In genomic region chr18:63126134-63127067, GRCh38 we compare ENCODE assay signal across 22 cellular contexts.
DNase-seq lines count a peak whose midpoint lies in the region; ATAC-seq and TF ChIP-seq lines count a peak whose summit lies in the region.
"Had no signal": no experiment of that assay in that cellular context is flagged by ENCODE, and none has a peak within 500 bp of the region (broad histone marks: within the 10 kb centered on the region; RNA-seq: fewer than 3 reads in every experiment).

No MANE protein-coding gene starts in this region.

- H4K20me1 ChIP-seq in Loucy (ENCODE audit: insufficient read depth, low read length, poor library complexity, severe bottlenecking): no peaks in the 10 kb centered on the region

- no peak overlapping the region for H3K4me3 ChIP-seq in Loucy (ENCODE audit: low read length, poor library complexity, severe bottlenecking)
- H3K4me3 ChIP-seq: hepatocyte had no signal

- no peaks in the 10 kb centered on the region for H3K27me3 ChIP-seq in Loucy (ENCODE audit: insufficient read depth, low read length, poor library complexity, severe bottlenecking)
- H3K27me3 ChIP-seq: hepatocyte had no signal

- no peaks in the 10 kb centered on the region for H3K9me3 Mint-ChIP-seq in activated naive CD8-positive, alpha-beta T cell (ENCODE audit: low read depth)
- no peaks in the 10 kb centered on the region for H3K9me3 Mint-ChIP-seq in activated naive CD8-positive, alpha-beta T cell treated with anti-CD3 and anti-CD28 coated beads for 36 hours
- no peaks in the 10 kb centered on the region for H3K9me3 Mint-ChIP-seq in stimulated activated memory B cell treated with anti-CD40 and anti-IgM and Interleukin-4, amounts not matched to agents 10 μg/mL and 1 μg/mL and 100 μg/mL, for 72 hours
- H3K9me3 Mint-ChIP-seq: CD4-positive, alpha-beta memory T cell; immature natural killer cell; T-helper 1 cell treated with Interleukin-12 subunit alpha and Interleukin-12 subunit beta and Interleukin-4 antibody, amounts not matched to agents 30 μg/mL and 1 μg/mL, for 36 hours had no signal

- peaks cover 48% of the 10 kb centered on the region for H3K4me1 ChIP-seq in Loucy (ENCODE audit: insufficient read depth, low read length, poor library complexity, severe bottlenecking)

- H3K9me3 ChIP-seq in Loucy (ENCODE audit: insufficient read depth, low read depth, low read length): no peaks in the 10 kb centered on the region

- no peak overlapping the region for H2AFZ ChIP-seq in Loucy (ENCODE audit: low read length)
- H2AFZ ChIP-seq: hepatocyte had no signal

- no peak for ATAC-seq in stimulated activated memory B cell treated with anti-CD40 and anti-IgM and Interleukin-4, amounts not matched to agents 10 μg/mL and 1 μg/mL and 100 μg/mL, for 72 hours
- no peak for ATAC-seq in GM18861 (IDR thresholded peaks at IDR 0.05; ENCODE audit: unreplicated experiment)

- H3K27ac Mint-ChIP-seq in activated naive CD8-positive, alpha-beta T cell: peak overlapping the region; percentile 81
- no peak overlapping the region for H3K27ac Mint-ChIP-seq in activated naive CD8-positive, alpha-beta T cell treated with anti-CD3 and anti-CD28 coated beads for 36 hours
- H3K27ac Mint-ChIP-seq in stimulated activated memory B cell treated with anti-CD40 and anti-IgM and Interleukin-4, amounts not matched to agents 10 μg/mL and 1 μg/mL and 100 μg/mL, for 72 hours: peak overlapping the region; percentile 6
- H3K27ac Mint-ChIP-seq: activated CD4-positive, alpha-beta T cell treated with anti-CD3 and anti-CD28 coated beads, Interleukin-2, amount 10 ng/mL, durations not matched to agents 24 days and 14 days; immature natural killer cell; progenitor cell of endocrine pancreas; T-helper 1 cell treated with Interleukin-12 subunit alpha and Interleukin-12 subunit beta and Interleukin-4 antibody, amounts not matched to agents 30 μg/mL and 1 μg/mL, for 36 hours had no signal

- H3K9me2 ChIP-seq in Loucy (replicated peaks; ENCODE audit: low read depth, low read length): no peaks in the 10 kb centered on the region

- H3K27me3 Mint-ChIP-seq in activated naive CD8-positive, alpha-beta T cell: no peaks in the 10 kb centered on the region
- H3K27me3 Mint-ChIP-seq in activated naive CD8-positive, alpha-beta T cell treated with anti-CD3 and anti-CD28 coated beads for 36 hours: no peaks in the 10 kb centered on the region
- no peaks in the 10 kb centered on the region for H3K27me3 Mint-ChIP-seq in stimulated activated memory B cell treated with anti-CD40 and anti-IgM and Interleukin-4, amounts not matched to agents 10 μg/mL and 1 μg/mL and 100 μg/mL, for 72 hours
- H3K27me3 Mint-ChIP-seq: activated CD4-positive, alpha-beta T cell treated with anti-CD3 and anti-CD28 coated beads, Interleukin-2, amount 10 ng/mL, durations not matched to agents 24 days and 14 days; CD4-positive, alpha-beta memory T cell; progenitor cell of endocrine pancreas had no signal

- H3K4me3 Mint-ChIP-seq in activated naive CD8-positive, alpha-beta T cell: no peak overlapping the region
- no peak overlapping the region for H3K4me3 Mint-ChIP-seq in activated naive CD8-positive, alpha-beta T cell treated with anti-CD3 and anti-CD28 coated beads for 36 hours
- no peak overlapping the region for H3K4me3 Mint-ChIP-seq in stimulated activated memory B cell treated with anti-CD40 and anti-IgM and Interleukin-4, amounts not matched to agents 10 μg/mL and 1 μg/mL and 100 μg/mL, for 72 hours
- H3K4me3 Mint-ChIP-seq: activated CD4-positive, alpha-beta T cell treated with anti-CD3 and anti-CD28 coated beads, Interleukin-2, amount 10 ng/mL, durations not matched to agents 24 days and 14 days; CD4-positive, alpha-beta memory T cell; immature natural killer cell; T-helper 1 cell treated with Interleukin-12 subunit alpha and Interleukin-12 subunit beta and Interleukin-4 antibody, amounts not matched to agents 30 μg/mL and 1 μg/mL, for 36 hours had no signal

- no peak for DNase-seq in activated naive CD8-positive, alpha-beta T cell treated with anti-CD3 and anti-CD28 coated beads for 36 hours
- DNase-seq in foreskin melanocyte (peak; percentile 18), NCI-H2029 (lab: John Stamatoyannopoulos, UW) (no peak), NOMO-1 (lab: John Stamatoyannopoulos, UW; ENCODE audit: unreplicated experiment in 2 of 2) (no peak)
- DNase-seq: activated CD4-positive, alpha-beta T cell treated with anti-CD3 and anti-CD28 coated beads, Interleukin-2, amount 10 ng/mL, durations not matched to agents 24 days and 14 days; activated CD8-positive, alpha-beta memory T cell treated with anti-CD3 and anti-CD28 coated beads, Interleukin-2, amount 50 U/mL, for 48 hours; CD4-positive, alpha-beta memory T cell; effector CD8-positive, alpha-beta T cell; GDM1; immature natural killer cell; NCI-H187 treated with DMSO at 0.1 percent for 48 hours; NCI-H345; NCI-H82; SHP77 had no signal

- no peak for TF ChIP-seq CTCF in Loucy (conservative IDR thresholded peaks at IDR 0.05; ENCODE audit: low read length)

- peaks cover 12% of the 10 kb centered on the region for H3K36me3 ChIP-seq in Loucy (ENCODE audit: insufficient read depth, low read length)

- H3K9ac ChIP-seq in Loucy (ENCODE audit: low read depth, low read length, poor library complexity, severe bottlenecking): peak overlapping the region; percentile 51
- H3K9ac ChIP-seq: KMS-11 had no signal

- peaks cover 16% of the 10 kb centered on the region; the same call in 1 of the 2 replicates for H3K79me2 ChIP-seq in Loucy (ENCODE audit: insufficient read depth, low read length)
- H3K79me2 ChIP-seq: hepatocyte had no signal

- H3F3A ChIP-seq in Loucy (ENCODE audit: low read depth): no peaks in the 10 kb centered on the region

- peak overlapping the region; percentile 1 for H3K4me2 ChIP-seq in Loucy (ENCODE audit: low read depth, low read length, poor library complexity, severe bottlenecking)
- H3K4me2 ChIP-seq: hepatocyte, KMS-11 had no signal

- peaks cover 7% of the 10 kb centered on the region for H3K36me3 Mint-ChIP-seq in activated naive CD8-positive, alpha-beta T cell
- H3K36me3 Mint-ChIP-seq in activated naive CD8-positive, alpha-beta T cell treated with anti-CD3 and anti-CD28 coated beads for 36 hours: peaks cover 11% of the 10 kb centered on the region
- H3K36me3 Mint-ChIP-seq in stimulated activated memory B cell treated with anti-CD40 and anti-IgM and Interleukin-4, amounts not matched to agents 10 μg/mL and 1 μg/mL and 100 μg/mL, for 72 hours: peaks cover 14% of the 10 kb centered on the region

- peaks cover 9% of the 10 kb centered on the region for H3K4me1 Mint-ChIP-seq in activated naive CD8-positive, alpha-beta T cell (ENCODE audit: low read depth)
- H3K4me1 Mint-ChIP-seq in activated naive CD8-positive, alpha-beta T cell treated with anti-CD3 and anti-CD28 coated beads for 36 hours: peaks cover 9% of the 10 kb centered on the region
- H3K4me1 Mint-ChIP-seq in stimulated activated memory B cell treated with anti-CD40 and anti-IgM and Interleukin-4, amounts not matched to agents 10 μg/mL and 1 μg/mL and 100 μg/mL, for 72 hours: peaks cover 19% of the 10 kb centered on the region
